Comparison of ENCODE assay signal across 23 cellular contexts in genomic region chr7:148815612-148816011, GRCh38.
DNase-seq lines count a peak whose midpoint lies in the region; ATAC-seq, FAIRE-seq and TF ChIP-seq lines count a peak whose summit lies in the region.
"Had no signal": no experiment of that assay in that cellular context is flagged by ENCODE, and none has a peak within 500 bp of the region (broad histone marks: within the 10 kb centered on the region; RNA-seq: fewer than 3 reads in every experiment).

No MANE protein-coding gene starts in this region.

- in situ Hi-C loops in ACHN (cut with HindIII; ENCODE audit: low pct_ligation_motif_present, low pct_unique_long_range_greater_than_20kb, low sequenced_read_pairs): no loop called here

- peaks cover 0 to 4% of the 10 kb centered on the region in 2 donors for H3K36me3 ChIP-seq in small intestine (ENCODE audit: control insufficient read depth in 2 of 2, insufficient read depth in 2 of 2, low read length in 2 of 2)
- H3K36me3 ChIP-seq: ascending aorta had no signal

- no peak for TF ChIP-seq CTCF in VCaP (conservative IDR thresholded peaks at IDR 0.05)

- no peak for ATAC-seq in GM19328 (IDR thresholded peaks at IDR 0.05; ENCODE audit: unreplicated experiment)
- ATAC-seq in GM18873 (IDR thresholded peaks at IDR 0.05; ENCODE audit: low FRiP score, unreplicated experiment): no peak

- FAIRE-seq in small intestine (lab: Jason Lieb, UNC): no peak

- no peaks in the 10 kb centered on the region for H3K4me1 ChIP-seq in small intestine (ENCODE audit: control insufficient read depth in 2 of 2, insufficient read depth in 1 of 2, low read depth in 1 of 2, low read length in 1 of 2)
- H3K4me1 ChIP-seq: ascending aorta, HAP-1 had no signal

- H3K4me3 ChIP-seq in small intestine (ENCODE audit: low read depth in 1 of 2, low read length in 2 of 2): no peak overlapping the region
- H3K4me3 ChIP-seq: ascending aorta, HAP-1 had no signal

- DNase-seq in NCI-H748 (lab: John Stamatoyannopoulos, UW; ENCODE audit: unreplicated experiment) (peak; percentile 38), NCI-H748 treated with DMSO at 0.1 percent for 48 hours (lab: John Stamatoyannopoulos, UW) (no peak), NCI-H2196 treated with DMSO at 0.1 percent for 48 hours (lab: John Stamatoyannopoulos, UW; ENCODE audit: unreplicated experiment) (peak; percentile 28), small intestine (peak; percentile 5), ACHN (no peak)
- DNase-seq: 8988T; activated CD4-positive, alpha-beta T cell treated with anti-CD3 and anti-CD28 coated beads, Interleukin-2, amount 10 ng/mL, durations not matched to agents 7 days and 5 days; activated naive CD8-positive, alpha-beta T cell treated with anti-CD3 and anti-CD28 coated beads for 36 hours; CD4-positive, alpha-beta memory T cell; DMS79 treated with DMSO at 0.1 percent for 48 hours; dorsolateral prefrontal cortex; Kasumi-1; MV-4-11; NCI-H1930; NCI-H526 treated with DMSO at 0.1 percent for 48 hours; OCI-M1; Right ventricle myocardium superior had no signal

- 71 to 79% (median 76%) methylated on average over 3 of the region's 3 CpGs for WGBS in small intestine, 3 donors

- H3K27me3 ChIP-seq in small intestine (ENCODE audit: control insufficient read depth in 2 of 2, insufficient read depth in 2 of 2, low read length in 2 of 2): no peaks in the 10 kb centered on the region
- H3K27me3 ChIP-seq: ascending aorta, dorsolateral prefrontal cortex, neutrophil had no signal

- H3K9me3 ChIP-seq in small intestine (ENCODE audit: control insufficient read depth, low read depth): no peaks in the 10 kb centered on the region
- H3K9me3 ChIP-seq: ascending aorta, HAP-1, neutrophil had no signal

- H3K27ac ChIP-seq in VCaP: peak overlapping the region; percentile 65
- H3K27ac ChIP-seq in small intestine (ENCODE audit: low read depth in 1 of 2, low read length in 1 of 2): no peak overlapping the region
- H3K27ac ChIP-seq: ascending aorta, neutrophil had no signal

Comparison
In these comparisons a context has a peak if more than half of its experiments do, and no peak if none do; other contexts are left out.
1. DNase-seq: peak in NCI-H748 (single experiment), NCI-H2196 treated with DMSO at 0.1 percent for 48 hours (single experiment) and small intestine (single experiment); none in NCI-H748 treated with DMSO at 0.1 percent for 48 hours (single experiment) and ACHN (single experiment).